In the genomic region with DNA sequence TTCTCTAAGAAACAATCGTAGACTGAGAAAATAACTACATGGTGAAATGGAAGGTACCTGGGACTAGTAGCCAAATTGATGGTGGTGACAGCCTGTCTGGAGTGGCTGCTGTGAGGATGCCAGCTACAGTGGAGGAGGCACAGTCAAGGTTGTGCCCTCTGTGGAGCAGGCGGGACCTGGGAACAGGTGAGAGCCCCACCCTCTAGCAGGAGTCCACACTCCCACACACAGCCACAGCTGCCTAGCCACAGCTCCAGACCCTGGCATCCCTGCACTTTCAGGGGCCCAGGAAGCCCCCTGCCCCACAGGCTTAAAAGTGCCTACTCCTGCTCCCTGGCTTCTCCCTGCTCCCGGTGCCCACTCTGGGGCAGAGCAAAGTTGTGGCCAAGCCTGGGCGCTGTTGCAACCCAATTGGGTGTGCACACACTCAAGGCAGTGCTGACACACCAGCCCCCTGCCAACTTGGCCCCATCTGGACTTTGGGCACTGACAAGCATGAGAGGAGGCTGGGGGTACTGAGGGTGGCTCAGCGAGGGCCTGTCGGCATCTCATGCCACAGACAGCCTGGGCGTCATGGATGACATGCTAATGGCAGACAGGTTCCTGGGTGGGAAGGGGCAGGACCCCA, we compare ENCODE assay signal across 16 cellular contexts.
DNase-seq lines count a peak whose midpoint lies in the region; ATAC-seq and TF ChIP-seq lines count a peak whose summit lies in the region.
"Had no signal": no experiment of that assay in that cellular context is flagged by ENCODE, and none has a peak within 500 bp of the region (broad histone marks: within the 10 kb centered on the region; RNA-seq: fewer than 3 reads in every experiment).

No MANE protein-coding gene starts in this region.

- H3K36me3 ChIP-seq in upper lobe of left lung, result no peaks in the 10 kb centered on the region
- H3K36me3 ChIP-seq: HAP-1 had no signal

- H3K4me1 Mint-ChIP-seq in progenitor cell of endocrine pancreas (ENCODE audit: low read depth), result no peaks in the 10 kb centered on the region

- 89 to 91% methylated on average over 7 of the region's 7 CpGs for WGBS in upper lobe of left lung, 2 donors

- TF ChIP-seq EP300 in upper lobe of left lung (IDR thresholded peaks at IDR 0.05), result no peak

- no peak overlapping the region for H3K4me3 Mint-ChIP-seq in progenitor cell of endocrine pancreas (ENCODE audit: low read depth)
- H3K4me3 Mint-ChIP-seq: CD4-positive, alpha-beta T cell had no signal

- no peak for TF ChIP-seq POLR2A in upper lobe of left lung (IDR thresholded peaks at IDR 0.05)

- H3K36me3 Mint-ChIP-seq in progenitor cell of endocrine pancreas (ENCODE audit: insufficient read depth), result no peaks in the 10 kb centered on the region

- peak; percentile 45 for DNase-seq in Right ventricle myocardium inferior (ENCODE audit: missing footprints)
- DNase-seq in cardiac septum (ENCODE audit: low spot score), result no peak
- no peak for DNase-seq in sciatic nerve (ENCODE audit: low spot score)
- DNase-seq in upper lobe of left lung, result peak in 1 of 2 donors; percentile 25
- no peak for DNase-seq in NCI-H524 treated with DMSO at 0.1 percent for 48 hours (lab: John Stamatoyannopoulos, UW)
- DNase-seq in progenitor cell of endocrine pancreas (ENCODE audit: low spot score, unreplicated experiment), result no peak
- DNase-seq: AML-193; CD4-positive, alpha-beta T cell; DMS79 treated with DMSO at 0.1 percent for 48 hours; GF-D8; GM23248 had no signal

- H3K27me3 Mint-ChIP-seq in progenitor cell of endocrine pancreas, result no peaks in the 10 kb centered on the region
- H3K27me3 Mint-ChIP-seq: CD4-positive, alpha-beta T cell had no signal

- no peak for TF ChIP-seq CTCF in upper lobe of left lung (IDR thresholded peaks at IDR 0.05)
- no peak for TF ChIP-seq CTCF in progenitor cell of endocrine pancreas (IDR thresholded peaks at IDR 0.05; ENCODE audit: unreplicated experiment)

- no peaks in the 10 kb centered on the region for H3K4me1 ChIP-seq in upper lobe of left lung
- H3K4me1 ChIP-seq: A549, HAP-1 had no signal

- intact Hi-C loops in Right ventricle myocardium inferior (cut with DNase I) (no loop called here), cardiac septum (cut with DNase I) (no loop called here), sciatic nerve (cut with DNase I) (no loop called here)

- H3K27me3 ChIP-seq in upper lobe of left lung, result no peaks in the 10 kb centered on the region

- peaks cover 0 to 2% (median 0%) of the 10 kb centered on the region in 4 donors for H3K9me3 ChIP-seq in upper lobe of left lung
- H3K9me3 ChIP-seq: A549, HAP-1 had no signal

- H3K27ac ChIP-seq in upper lobe of left lung, result no peak overlapping the region
- H3K27ac ChIP-seq: 22Rv1, A549, C4-2B, GM23248 had no signal

- no peak overlapping the region for H3K4me3 ChIP-seq in upper lobe of left lung
- H3K4me3 ChIP-seq: A549, GM23248, HAP-1 had no signal

- H3K9me3 Mint-ChIP-seq in progenitor cell of endocrine pancreas (ENCODE audit: low read depth), result no peaks in the 10 kb centered on the region
- H3K9me3 Mint-ChIP-seq: CD4-positive, alpha-beta T cell had no signal

- ATAC-seq in Right ventricle myocardium inferior (no peak), sciatic nerve (peak; percentile 22), upper lobe of left lung (ENCODE audit: low FRiP score in 2 of 2) (peak; percentile 31 to 73), GM18909 (IDR thresholded peaks at IDR 0.05; ENCODE audit: poor library complexity, unreplicated experiment) (no peak)
- ATAC-seq: A549 had no signal

- no peak overlapping the region for H3K27ac Mint-ChIP-seq in progenitor cell of endocrine pancreas
- H3K27ac Mint-ChIP-seq: CD4-positive, alpha-beta T cell had no signal

Comparison
In these comparisons a context has a peak if more than half of its experiments do, and no peak if none do; other contexts are left out.
1. ATAC-seq: peak in sciatic nerve (single experiment) and upper lobe of left lung (2 of 2); none in Right ventricle myocardium inferior (single experiment) and GM18909 (single experiment).